Comparison of ENCODE assay signal across 1 cellular context in genomic region chr2:62286089-62286785, GRCh38.
TF ChIP-seq lines count a peak whose summit lies in the region.

No MANE protein-coding gene starts in this region.

TF ChIP-seq in H1, 55 proteins besides CTCF, POLR2A, EP300 and RAD21 (continued from another document):
- TF ChIP-seq POU5F1 (IDR thresholded peaks at IDR 0.05; ENCODE audit: low read depth, low read length) (no peak), BCL11A (IDR thresholded peaks at IDR 0.05; ENCODE audit: low read depth in 2 of 2, low read length in 2 of 2) (no peak), ATF2 (IDR thresholded peaks at IDR 0.05; ENCODE audit: low read length) (no peak), TBP (IDR thresholded peaks at IDR 0.05; ENCODE audit: low read depth, low read length) (no peak), YY1 (IDR thresholded peaks at IDR 0.05; ENCODE audit: low read depth, low read length) (no peak), CREB1 (IDR thresholded peaks at IDR 0.05) (no peak), TAF1 (IDR thresholded peaks at IDR 0.05; ENCODE audit: low read depth, low read length) (no peak), NRF1 (IDR thresholded peaks at IDR 0.05; ENCODE audit: low read depth, low read length) (no peak), FOSL1 (IDR thresholded peaks at IDR 0.05; ENCODE audit: insufficient read depth, low read depth, low read length) (no peak), HDAC6 (IDR thresholded peaks at IDR 0.05; ENCODE audit: low read depth, low read length) (no peak), BACH1 (IDR thresholded peaks at IDR 0.05; ENCODE audit: low read length) (no peak)
- TF ChIP-seq, protein P1, sequence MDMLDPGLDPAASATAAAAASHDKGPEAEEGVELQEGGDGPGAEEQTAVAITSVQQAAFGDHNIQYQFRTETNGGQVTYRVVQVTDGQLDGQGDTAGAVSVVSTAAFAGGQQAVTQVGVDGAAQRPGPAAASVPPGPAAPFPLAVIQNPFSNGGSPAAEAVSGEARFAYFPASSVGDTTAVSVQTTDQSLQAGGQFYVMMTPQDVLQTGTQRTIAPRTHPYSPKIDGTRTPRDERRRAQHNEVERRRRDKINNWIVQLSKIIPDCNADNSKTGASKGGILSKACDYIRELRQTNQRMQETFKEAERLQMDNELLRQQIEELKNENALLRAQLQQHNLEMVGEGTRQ (IDR thresholded peaks at IDR 0.05; ENCODE audit: low read length), result no peak
- TF ChIP-seq, protein P2, sequence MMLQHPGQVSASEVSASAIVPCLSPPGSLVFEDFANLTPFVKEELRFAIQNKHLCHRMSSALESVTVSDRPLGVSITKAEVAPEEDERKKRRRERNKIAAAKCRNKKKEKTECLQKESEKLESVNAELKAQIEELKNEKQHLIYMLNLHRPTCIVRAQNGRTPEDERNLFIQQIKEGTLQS (IDR thresholded peaks at IDR 0.05; ENCODE audit: insufficient read depth, low read depth, low read length), result no peak
